Comparison of ENCODE assay signal across 17 cellular contexts in genomic region chr4:108044951-108045686, GRCh38. TPM values are rescaled to one million over a fixed set of nuclear protein-coding genes. Genes with fewer than 3 reads are reported as not detected.
A peak's percentile ranks its signal among the peaks of the same experiment; 100 is the strongest.
DNase-seq lines count a peak whose midpoint lies in the region; ATAC-seq and TF ChIP-seq lines count a peak whose summit lies in the region.
"Had no signal": no experiment of that assay in that cellular context is flagged by ENCODE, and none has a peak within 500 bp of the region (broad histone marks: within the 10 kb centered on the region; RNA-seq: fewer than 3 reads in every experiment).

No MANE protein-coding gene starts in this region.

- no peaks in the 10 kb centered on the region for H3K4me1 ChIP-seq in cardiac muscle cell (ENCODE audit: low read depth)
- H3K4me1 ChIP-seq in thyroid gland, result peaks cover 23 to 40% of the 10 kb centered on the region in 2 donors
- H3K4me1 ChIP-seq in smooth muscle cell (ENCODE audit: low read depth), result peaks cover 9% of the 10 kb centered on the region

- peaks cover 4% of the 10 kb centered on the region for H3F3A ChIP-seq in smooth muscle cell (ENCODE audit: low read depth)

- no peak overlapping the region for H3K9ac ChIP-seq in smooth muscle cell (ENCODE audit: low read depth)

- peaks cover 37% of the 10 kb centered on the region for H3K36me3 Mint-ChIP-seq in activated T-helper 1 cell treated with anti-CD3 and anti-CD28 coated beads, Interleukin-12 subunit alpha, Interleukin-12 subunit beta, Interleukin-2, Interleukin-4 antibody, amounts not matched to agents 30 ng/mL and 10 ng/mL and 1 ng/mL, durations not matched to agents 14 hours and 24 hours and 36 hours (ENCODE audit: low read depth)

- H3K4me3 ChIP-seq in cardiac muscle cell (no peak overlapping the region), thyroid gland (replicated peaks in 1 of 3) (no peak overlapping the region), smooth muscle cell (no peak overlapping the region)

- ATAC-seq in Right ventricle myocardium inferior, result no peak
- peak; percentile 58 for ATAC-seq in left colon

- DNase-seq in cardiac muscle cell (ENCODE audit: low read depth in 1 of 2, low spot score in 1 of 2) (no peak), Right ventricle myocardium inferior (ENCODE audit: missing footprints) (no peak), left colon (no peak), thyroid gland (peak in 1 of 2 donors; percentile 25), SKM-1 (lab: John Stamatoyannopoulos, UW; ENCODE audit: unreplicated experiment) (no peak), smooth muscle cell (lab: John Stamatoyannopoulos, UW; ENCODE audit: unreplicated experiment) (no peak), cerebellum (ENCODE audit: low spot score) (no peak)
- DNase-seq in activated T-helper 1 cell treated with anti-CD3 and anti-CD28 coated beads, Interleukin-12 subunit alpha, Interleukin-12 subunit beta, Interleukin-2, Interleukin-4 antibody, amounts not matched to agents 30 ng/mL and 10 ng/mL and 1 ng/mL, durations not matched to agents 14 hours and 24 hours and 36 hours (ENCODE audit: low spot score), result no peak
- DNase-seq: activated effector memory CD4-positive, alpha-beta T cell treated with anti-CD3 and anti-CD28 coated beads, Interleukin-2, amount 50 U/mL, for 16 hours; foreskin melanocyte; mesendoderm; NCI-H1048; NCI-H774; stimulated activated naive CD4-positive, alpha-beta T cell treated with Interleukin-2 at 50 U/mL for 16 hours; T-helper 2 cell had no signal

- H3K27ac Mint-ChIP-seq in activated T-helper 1 cell treated with anti-CD3 and anti-CD28 coated beads, Interleukin-12 subunit alpha, Interleukin-12 subunit beta, Interleukin-2, Interleukin-4 antibody, amounts not matched to agents 30 ng/mL and 10 ng/mL and 1 ng/mL, durations not matched to agents 14 hours and 24 hours and 36 hours, result peak overlapping the region; percentile 14
- H3K27ac Mint-ChIP-seq: B cell had no signal

- H3K27me3 ChIP-seq in cardiac muscle cell (no peaks in the 10 kb centered on the region), thyroid gland (no peaks in the 10 kb centered on the region), smooth muscle cell (ENCODE audit: low read depth) (no peaks in the 10 kb centered on the region)

- 49 to 53% methylated on average over 9 of the region's 9 CpGs for WGBS in thyroid gland, 2 donors
- WGBS in smooth muscle cell (ENCODE audit: low lambda C conversion rate), result 82% methylated on average over 9 of the region's 9 CpGs

- H3K9me3 Mint-ChIP-seq in activated T-helper 1 cell treated with anti-CD3 and anti-CD28 coated beads, Interleukin-12 subunit alpha, Interleukin-12 subunit beta, Interleukin-2, Interleukin-4 antibody, amounts not matched to agents 30 ng/mL and 10 ng/mL and 1 ng/mL, durations not matched to agents 14 hours and 24 hours and 36 hours, result no peaks in the 10 kb centered on the region
- H3K9me3 Mint-ChIP-seq: central memory CD8-positive, alpha-beta T cell had no signal

- H3K27me3 Mint-ChIP-seq in activated T-helper 1 cell treated with anti-CD3 and anti-CD28 coated beads, Interleukin-12 subunit alpha, Interleukin-12 subunit beta, Interleukin-2, Interleukin-4 antibody, amounts not matched to agents 30 ng/mL and 10 ng/mL and 1 ng/mL, durations not matched to agents 14 hours and 24 hours and 36 hours (ENCODE audit: insufficient read depth), result no peaks in the 10 kb centered on the region
- H3K27me3 Mint-ChIP-seq: B cell; central memory CD8-positive, alpha-beta T cell had no signal

- intact Hi-C loops in Right ventricle myocardium inferior (cut with DNase I), result no loop called here
- intact Hi-C loops in activated T-helper 1 cell treated with anti-CD3 and anti-CD28 coated beads, Interleukin-12 subunit alpha, Interleukin-12 subunit beta, Interleukin-2, Interleukin-4 antibody, amounts not matched to agents 30 ng/mL and 10 ng/mL and 1 ng/mL, durations not matched to agents 14 hours and 24 hours and 36 hours (cut with micrococcal nuclease), result no loop called here
- intact Hi-C loops in left colon (cut with DNase I, micrococcal nuclease), result no loop called here
- intact Hi-C loops in thyroid gland (cut with DNase I), result no loop called here

- TF ChIP-seq CTCF in cardiac muscle cell (IDR thresholded peaks at IDR 0.05; ENCODE audit: low read depth, low read length), result no peak
- TF ChIP-seq CTCF in thyroid gland (IDR thresholded peaks at IDR 0.05), result no peak
- TF ChIP-seq CTCF in smooth muscle cell (IDR thresholded peaks at IDR 0.05; ENCODE audit: borderline replicate concordance, insufficient read depth, poor library complexity, severe bottlenecking), result no peak

- no peak overlapping the region for H3K4me2 ChIP-seq in smooth muscle cell

- TF ChIP-seq POLR2A in thyroid gland (IDR thresholded peaks at IDR 0.05), result no peak

- no peak overlapping the region for H2AFZ ChIP-seq in smooth muscle cell (ENCODE audit: low read depth)

- H3K4me1 Mint-ChIP-seq in activated T-helper 1 cell treated with anti-CD3 and anti-CD28 coated beads, Interleukin-12 subunit alpha, Interleukin-12 subunit beta, Interleukin-2, Interleukin-4 antibody, amounts not matched to agents 30 ng/mL and 10 ng/mL and 1 ng/mL, durations not matched to agents 14 hours and 24 hours and 36 hours (ENCODE audit: low read depth), result peaks cover 54% of the 10 kb centered on the region

- H4K20me1 ChIP-seq in smooth muscle cell (ENCODE audit: low read depth), result no peaks in the 10 kb centered on the region

- H3K27ac ChIP-seq in cardiac muscle cell (peak overlapping the region; percentile 12), thyroid gland (peak overlapping the region in 2 of 3 donors; percentile 26 to 51), smooth muscle cell (ENCODE audit: low read depth) (no peak overlapping the region)

- H3K9me3 ChIP-seq in cardiac muscle cell (ENCODE audit: low read depth) (no peaks in the 10 kb centered on the region), thyroid gland (no peaks in the 10 kb centered on the region), smooth muscle cell (replicated peaks; ENCODE audit: low read depth) (no peaks in the 10 kb centered on the region)

- peaks cover 20% of the 10 kb centered on the region for H3K36me3 ChIP-seq in cardiac muscle cell
- H3K36me3 ChIP-seq in thyroid gland, result no peaks in the 10 kb centered on the region
- no peaks in the 10 kb centered on the region for H3K36me3 ChIP-seq in smooth muscle cell (ENCODE audit: low read depth)

- no peak overlapping the region for H3K4me3 Mint-ChIP-seq in activated T-helper 1 cell treated with anti-CD3 and anti-CD28 coated beads, Interleukin-12 subunit alpha, Interleukin-12 subunit beta, Interleukin-2, Interleukin-4 antibody, amounts not matched to agents 30 ng/mL and 10 ng/mL and 1 ng/mL, durations not matched to agents 14 hours and 24 hours and 36 hours
- H3K4me3 Mint-ChIP-seq: B cell; central memory CD8-positive, alpha-beta T cell had no signal

- no peaks in the 10 kb centered on the region for H3K79me2 ChIP-seq in smooth muscle cell (ENCODE audit: low read depth)

RNA-seq across cellular contexts. Expression of gene HADH, which starts 55.4 kb away (rescaled TPM):
- total RNA-seq in cardiac muscle cell, result 38.7 and 59.1 TPM in 2 replicates
- 84.7 and 139 TPM in 2 replicates for polyA plus RNA-seq in cardiac muscle cell
- total RNA-seq in Right ventricle myocardium inferior, result 260 TPM
- total RNA-seq in activated T-helper 1 cell treated with anti-CD3 and anti-CD28 coated beads, Interleukin-12 subunit alpha, Interleukin-12 subunit beta, Interleukin-2, Interleukin-4 antibody, amounts not matched to agents 30 ng/mL and 10 ng/mL and 1 ng/mL, durations not matched to agents 14 hours and 24 hours and 36 hours, result 33.9 and 36.8 TPM in 2 replicates
- total RNA-seq in left colon, result 100 to 1,000 TPM; 145 to 147 TPM
- total RNA-seq in thyroid gland, result 10 to 100 TPM; 32.7 to 60.4 (median 50.9) TPM
- 16.9 and 18.2 TPM in 2 replicates for total RNA-seq in smooth muscle cell
- polyA plus RNA-seq in smooth muscle cell, result 35.1 and 44.2 TPM in 2 replicates
- 17.5 TPM for total RNA-seq in cerebellum
